ENCODE assay signal across 12 cellular contexts in genomic region chr15:70240082-70240481, GRCh38.
DNase-seq lines count a peak whose midpoint lies in the region; ATAC-seq and TF ChIP-seq lines count a peak whose summit lies in the region.
"Had no signal": no experiment of that assay in that cellular context is flagged by ENCODE, and none has a peak within 500 bp of the region (broad histone marks: within the 10 kb centered on the region; RNA-seq: fewer than 3 reads in every experiment).

No MANE protein-coding gene starts in this region.

- DNase-seq in GM10248 (ENCODE audit: extremely low spot score) (peak; percentile 78), MM.1S (peak; percentile 58), SJCRH30 (no peak), SKM-1 treated with dmso at 0.1 percent for 144 hours (lab: John Stamatoyannopoulos, UW; ENCODE audit: unreplicated experiment) (no peak), H4 (ENCODE audit: low spot score) (no peak)
- DNase-seq in NK-92 treated with Interleukin-12 subunit alpha and Interleukin-12 subunit beta, amount 100 ng/mL, for 24 hours (lab: John Stamatoyannopoulos, UW) = no peak
- DNase-seq: BE2C; central memory CD4-positive, alpha-beta T cell had no signal

- peaks cover 11% of the 10 kb centered on the region for H3K4me1 ChIP-seq in MM.1S (ENCODE audit: low read length)
- H3K4me1 ChIP-seq in SJCRH30 = no peaks in the 10 kb centered on the region
- H3K4me1 ChIP-seq: suprapubic skin had no signal

- H3K4me3 ChIP-seq in MM.1S (ENCODE audit: low read length) = no peak overlapping the region
- no peak overlapping the region for H3K4me3 ChIP-seq in SJCRH30
- H3K4me3 ChIP-seq: suprapubic skin had no signal

- peak overlapping the region; percentile 3; the same call in 1 of the 2 replicates for H3K27ac ChIP-seq in MM.1S (ENCODE audit: low read length)
- no peak overlapping the region for H3K27ac ChIP-seq in SJCRH30
- H3K27ac ChIP-seq: neutrophil, suprapubic skin had no signal

- H3K9me3 ChIP-seq in MM.1S (replicated peaks; ENCODE audit: insufficient read depth, low read length) = no peaks in the 10 kb centered on the region
- H3K9me3 ChIP-seq in SJCRH30 (replicated peaks) = no peaks in the 10 kb centered on the region
- H3K9me3 ChIP-seq: BE2C, neutrophil, suprapubic skin had no signal

- no peak overlapping the region for H3K4me2 ChIP-seq in MM.1S (ENCODE audit: low read depth, low read length)

- CTCF ChIA-PET in GM10248 (lab: Yijun Ruan, JAX) = interaction anchor here (1.1 to 3.1 kb wide), 5 partner anchors 12 to 248 kb away, joined by 3 to 12 read pairs (median 3); partner anchors contain the start of gene TLE3

- no peaks in the 10 kb centered on the region for H3K9me2 ChIP-seq in MM.1S (replicated peaks; ENCODE audit: insufficient read depth, low read length)

- H2AFZ ChIP-seq in MM.1S (ENCODE audit: low read length) = no peak overlapping the region

- POLR2A ChIA-PET in GM10248 (lab: Yijun Ruan, JAX) = interaction anchor here (0.8 kb wide), 1 partner anchor 17 kb away, joined by 3 read pairs; no protein-coding TSS in a partner anchor

- H3K36me3 ChIP-seq in MM.1S (replicated peaks; ENCODE audit: insufficient read depth, low read length) (no peaks in the 10 kb centered on the region), SJCRH30 (no peaks in the 10 kb centered on the region)
- H3K36me3 ChIP-seq: BE2C, neutrophil, suprapubic skin had no signal

- no peaks in the 10 kb centered on the region for H4K20me1 ChIP-seq in MM.1S (ENCODE audit: insufficient read depth, low read length)

- H3K9ac ChIP-seq in MM.1S (ENCODE audit: low read length) = no peak overlapping the region

- ATAC-seq in GM19025 (IDR thresholded peaks at IDR 0.05; ENCODE audit: low read depth, unreplicated experiment) (peak; percentile 80), HG02763 (IDR thresholded peaks at IDR 0.05; ENCODE audit: unreplicated experiment) (peak; percentile 59)

- no peaks in the 10 kb centered on the region for H3F3A ChIP-seq in MM.1S (ENCODE audit: insufficient read depth, low read length)

- H3K27me3 ChIP-seq in MM.1S (replicated peaks; ENCODE audit: insufficient read depth, low read length) (no peaks in the 10 kb centered on the region), SJCRH30 (0 out of 2 replicates have a peak, but pooled peaks cover 2% of the 10 kb centered on the region)
- H3K27me3 ChIP-seq: BE2C, neutrophil, suprapubic skin had no signal

- no peaks in the 10 kb centered on the region for H3K79me2 ChIP-seq in MM.1S (ENCODE audit: low read length)

- TF ChIP-seq CTCF in GM10248 (IDR thresholded peaks at IDR 0.05; ENCODE audit: control extremely low read depth, extremely low read depth, low read depth, missing control alignments) (no peak), MM.1S (IDR thresholded peaks at IDR 0.05; ENCODE audit: low read length) (no peak)

Comparison
In these comparisons a context has a peak if more than half of its experiments do, and no peak if none do; other contexts are left out.
1. DNase-seq: peak in GM10248 (single experiment) and MM.1S (single experiment); none in SJCRH30 (0 of 2), NK-92 treated with Interleukin-12 subunit alpha and Interleukin-12 subunit beta, amount 100 ng/mL, for 24 hours (single experiment), SKM-1 treated with dmso at 0.1 percent for 144 hours (single experiment) and H4 (single experiment).